Comparison of ENCODE assay signal across 16 cellular contexts in genomic region chr19:4414144-4414799, GRCh38. TPM values are rescaled to one million over a fixed set of nuclear protein-coding genes. Genes with fewer than 3 reads are reported as not detected.
DNase-seq lines count a peak whose midpoint lies in the region; TF ChIP-seq lines count a peak whose summit lies in the region.
"Had no signal": no experiment of that assay in that cellular context is flagged by ENCODE, and none has a peak within 500 bp of the region (broad histone marks: within the 10 kb centered on the region; RNA-seq: fewer than 3 reads in every experiment).

No MANE protein-coding gene starts in this region.

- H3K9me3 Mint-ChIP-seq in MCF 10A (ENCODE audit: unreplicated experiment): no peaks in the 10 kb centered on the region
- H3K9me3 Mint-ChIP-seq in glutamatergic neuron (ENCODE audit: unreplicated experiment): no peaks in the 10 kb centered on the region
- H3K9me3 Mint-ChIP-seq: activated T-cell treated with anti-CD3 and anti-CD28 coated beads, Interleukin-2, amount 50 U/mL, for 4 hours; T-cell had no signal

- intact Hi-C loops in MCF 10A (cut with micrococcal nuclease): no loop called here
- intact Hi-C loops in breast epithelium (cut with DNase I; ENCODE audit: low total_unique reads): no loop called here
- intact Hi-C loops in tibial artery (cut with DNase I; ENCODE audit: low total_unique reads): no loop called here

- CTCF ChIA-PET in MCF 10A (lab: Yijun Ruan, JAX): interaction anchor here (0.8 to 1.3 kb wide), 2 partner anchors 12 to 62 kb away, joined by 4 to 7 read pairs; partner anchors contain the start of gene CHAF1A

- BruUV-seq in MCF 10A (replicated peaks; lab: Mats Ljungman, UMichigan): no TSS peak

- TF ChIP-seq CTCF in MCF 10A (IDR thresholded peaks at IDR 0.05; ENCODE audit: unreplicated experiment) (no peak), breast epithelium (IDR thresholded peaks at IDR 0.05) (no peak), glutamatergic neuron (IDR thresholded peaks at IDR 0.05; ENCODE audit: partially characterized antibody, unreplicated experiment) (no peak), tibial artery (IDR thresholded peaks at IDR 0.05) (no peak), coronary artery (IDR thresholded peaks at IDR 0.05) (no peak)

- POLR2A ChIA-PET in MCF 10A (lab: Yijun Ruan, JAX): interaction anchor here (0.6 to 1.7 kb wide), 4 partner anchors 12 to 52 kb away, joined by 3 to 5 read pairs (median 4); partner anchors contain the start of gene CHAF1A

- H3K27me3 Mint-ChIP-seq in MCF 10A (ENCODE audit: insufficient read depth, unreplicated experiment) (no peaks in the 10 kb centered on the region), glutamatergic neuron (ENCODE audit: unreplicated experiment) (no peaks in the 10 kb centered on the region)
- H3K27me3 Mint-ChIP-seq: T-cell had no signal

- H3K4me1 Mint-ChIP-seq in MCF 10A (ENCODE audit: insufficient read depth, unreplicated experiment): no peaks in the 10 kb centered on the region
- H3K4me1 Mint-ChIP-seq in glutamatergic neuron (ENCODE audit: low read depth, unreplicated experiment): peaks cover 16% of the 10 kb centered on the region
- H3K4me1 Mint-ChIP-seq: T-cell had no signal

- H3K4me3 Mint-ChIP-seq in MCF 10A (ENCODE audit: unreplicated experiment) (no peak overlapping the region), glutamatergic neuron (ENCODE audit: unreplicated experiment) (no peak overlapping the region)
- H3K4me3 Mint-ChIP-seq: activated T-cell treated with anti-CD3 and anti-CD28 coated beads, Interleukin-2, amount 50 U/mL, for 4 hours; T-cell had no signal

- H3K27ac ChIP-seq in breast epithelium (no peak overlapping the region), angular gyrus (ENCODE audit: low read depth, low read length) (peak overlapping the region; percentile 0), temporal lobe (ENCODE audit: low read depth, low read length) (peak overlapping the region; percentile 17), tibial artery (no peak overlapping the region), coronary artery (no peak overlapping the region)

- H3K27ac Mint-ChIP-seq in MCF 10A (ENCODE audit: low read depth, unreplicated experiment): no peak overlapping the region
- H3K27ac Mint-ChIP-seq in glutamatergic neuron (ENCODE audit: unreplicated experiment): peak overlapping the region; percentile 49
- H3K27ac Mint-ChIP-seq: T-cell had no signal

- no peaks in the 10 kb centered on the region for H3K4me1 ChIP-seq in breast epithelium
- no peaks in the 10 kb centered on the region for H3K4me1 ChIP-seq in tibial artery

- no peaks in the 10 kb centered on the region for H3K36me3 ChIP-seq in breast epithelium
- peaks cover 3 to 35% (median 8%) of the 10 kb centered on the region in 3 donors for H3K36me3 ChIP-seq in tibial artery

- H3K27me3 ChIP-seq in breast epithelium: no peaks in the 10 kb centered on the region
- no peaks in the 10 kb centered on the region for H3K27me3 ChIP-seq in tibial artery

- H3K9me3 ChIP-seq in breast epithelium (no peaks in the 10 kb centered on the region), tibial artery (no peaks in the 10 kb centered on the region)
- H3K9me3 ChIP-seq: Caco-2, HAP-1 had no signal

- H3K36me3 Mint-ChIP-seq in MCF 10A (ENCODE audit: insufficient read depth, unreplicated experiment): peaks cover 42% of the 10 kb centered on the region
- H3K36me3 Mint-ChIP-seq in glutamatergic neuron (ENCODE audit: unreplicated experiment): no peaks in the 10 kb centered on the region

- no peak for TF ChIP-seq POLR2A in breast epithelium (IDR thresholded peaks at IDR 0.05)

- peak; percentile 67 for DNase-seq in MCF 10A (ENCODE audit: unreplicated experiment)
- DNase-seq in breast epithelium (ENCODE audit: low spot score in 2 of 2): no peak
- DNase-seq in glutamatergic neuron: no peak
- DNase-seq in activated T-cell treated with anti-CD3 and anti-CD28 coated beads, Interleukin-2, amount 50 U/mL, for 1 hour: no peak
- no peak for DNase-seq in tibial artery
- no peak for DNase-seq in coronary artery (ENCODE audit: low spot score)
- DNase-seq: ACHN; activated T-cell treated with anti-CD3 and anti-CD28 coated beads, Interleukin-2, amount 50 U/mL, for 4 hours; Caco-2; NCI-H1092 treated with DMSO at 0.1 percent for 48 hours; NCI-H2227 treated with DMSO at 0.1 percent for 48 hours; OCI-M1; T-cell had no signal

- no peak overlapping the region for H3K4me3 ChIP-seq in breast epithelium
- H3K4me3 ChIP-seq in tibial artery: no peak overlapping the region
- H3K4me3 ChIP-seq in coronary artery: no peak overlapping the region
- H3K4me3 ChIP-seq: HAP-1 had no signal

RNA-seq across cellular contexts. Expression of gene CHAF1A, which starts 11.8 kb away (rescaled TPM):
- 15.3 and 16.7 TPM in 2 replicates for total RNA-seq in MCF 10A (2022)
- total RNA-seq in breast epithelium: 1 to 10 TPM; 6.3 to 8.2 (median 7.9) TPM
- 20.5 TPM for total RNA-seq in glutamatergic neuron (ENCODE audit: unreplicated experiment)
- total RNA-seq in temporal lobe: 5.4 TPM

RNA-seq across cellular contexts. Expression of gene SH3GL1, which starts 13.9 kb away (rescaled TPM):
- 94.4 and 106 TPM in 2 replicates for total RNA-seq in MCF 10A (2022)
- 10 to 100 TPM; 25.6 to 52.5 (median 33.8) TPM for total RNA-seq in breast epithelium
- 56.3 TPM for total RNA-seq in glutamatergic neuron (ENCODE audit: unreplicated experiment)
- total RNA-seq in temporal lobe: 25.8 TPM

RNA-seq across cellular contexts. Expression of gene UBXN6, which starts 43.3 kb away (rescaled TPM):
- 94.8 and 110 TPM in 2 replicates for total RNA-seq in MCF 10A (2022)
- total RNA-seq in breast epithelium: 100 to 1,000 TPM in 1 of 3 donors, 10 to 100 TPM in 2; 72.9 to 139 (median 91.1) TPM
- total RNA-seq in glutamatergic neuron (ENCODE audit: unreplicated experiment): 47.9 TPM
- total RNA-seq in temporal lobe: 48.2 TPM

RNA-seq across cellular contexts. Expression of gene HDGFL2, which starts 57.8 kb away (rescaled TPM):
- total RNA-seq in MCF 10A (2022) (46.3 and 53.8 TPM in 2 replicates), breast epithelium (10 to 100 TPM; 33.0 to 34.1 (median 33.1) TPM), glutamatergic neuron (ENCODE audit: unreplicated experiment) (118 TPM), temporal lobe (29.3 TPM)

Comparison
In these comparisons a context has a peak if more than half of its experiments do, and no peak if none do; other contexts are left out.
1. H3K27ac ChIP-seq: peak in angular gyrus (single experiment) and temporal lobe (single experiment); none in breast epithelium (0 of 2), tibial artery (0 of 2) and coronary artery (0 of 2).